Comparison of ENCODE assay signal across 8 cellular contexts in genomic region chr22:30425616-30426394, GRCh38. TPM values are rescaled to one million over a fixed set of nuclear protein-coding genes. Genes with fewer than 3 reads are reported as not detected.
DNase-seq lines count a peak whose midpoint lies in the region; ATAC-seq and TF ChIP-seq lines count a peak whose summit lies in the region.

Gene MTFP1, plus strand, starts transcription at chr22:30425768. Its CDS starts 112 bp downstream, at chr22:30425880.

- POLR2A ChIA-PET in activated CD4-positive, alpha-beta T cell treated with anti-CD3 and anti-CD28 coated beads, Interleukin-2, amount 10 ng/mL, durations not matched to agents 7 days and 5 days (lab: Charles Lee): no interaction called here

- H3K4me1 Mint-ChIP-seq in activated CD4-positive, alpha-beta T cell treated with anti-CD3 and anti-CD28 coated beads, Interleukin-2, amount 10 ng/mL, durations not matched to agents 7 days and 5 days: peaks cover 55% of the 10 kb centered on the region

- H3K4me3 Mint-ChIP-seq in activated CD4-positive, alpha-beta T cell treated with anti-CD3 and anti-CD28 coated beads, Interleukin-2, amount 10 ng/mL, durations not matched to agents 7 days and 5 days: peak within 1 kb of the TSS; percentile 99

- peak within 1 kb of the TSS; percentile 99 for H3K27ac Mint-ChIP-seq in activated CD4-positive, alpha-beta T cell treated with anti-CD3 and anti-CD28 coated beads, Interleukin-2, amount 10 ng/mL, durations not matched to agents 7 days and 5 days

- 3% methylated on average over 31 of the region's 62 CpGs for WGBS in right lobe of liver (ENCODE audit: insufficient coverage, low coverage, low lambda C conversion rate, missing lambda C conversion rate)

- ATAC-seq in right lobe of liver: peak in 3 of 4 donors; percentile 1 to 7 (median 1)

- H3K9me3 ChIP-seq in right lobe of liver: no peaks in the 10 kb centered on the region

- TF ChIP-seq POLR2A in right lobe of liver (IDR thresholded peaks at IDR 0.05): peak; percentile 45

- no peaks in the 10 kb centered on the region for H3K9me3 Mint-ChIP-seq in activated CD4-positive, alpha-beta T cell treated with anti-CD3 and anti-CD28 coated beads, Interleukin-2, amount 10 ng/mL, durations not matched to agents 7 days and 5 days

- DNase-seq in NOMO-1 (lab: John Stamatoyannopoulos, UW; ENCODE audit: unreplicated experiment in 2 of 2): peak; percentile 33 to 63
- no peak for DNase-seq in NOMO-1 treated with dmso at 0.1 percent for 144 hours (lab: John Stamatoyannopoulos, UW; ENCODE audit: unreplicated experiment)
- DNase-seq in NCI-H2196 treated with DMSO at 0.1 percent for 48 hours (lab: John Stamatoyannopoulos, UW; ENCODE audit: unreplicated experiment): peak; percentile 3
- DNase-seq in activated CD4-positive, alpha-beta T cell treated with anti-CD3 and anti-CD28 coated beads, Interleukin-2, amount 10 ng/mL, durations not matched to agents 7 days and 5 days: peak; percentile 48
- DNase-seq in dermis microvascular lymphatic vessel endothelial cell (ENCODE audit: low read depth in 2 of 2): peak; percentile 33 to 79
- peak; percentile 74 to 82 (median 77) for DNase-seq in right lobe of liver
- DNase-seq in stimulated activated CD4-positive, alpha-beta T cell treated with anti-CD3 and anti-CD28 coated beads, Interleukin-4, amount 100 ng/mL, for 48 hours (ENCODE audit: low read depth in 2 of 2): peak; percentile 22 to 38
- no peak for DNase-seq in putamen (ENCODE audit: low spot score)

- peak within 1 kb of the TSS; percentile 90 to 98 (median 95) for H3K27ac ChIP-seq in right lobe of liver

- H3K27me3 ChIP-seq in right lobe of liver: no peaks in the 10 kb centered on the region

- peaks cover 0 to 8% (median 0%) of the 10 kb centered on the region in 4 donors for H3K36me3 ChIP-seq in right lobe of liver

- CTCF ChIA-PET in activated CD4-positive, alpha-beta T cell treated with anti-CD3 and anti-CD28 coated beads, Interleukin-2, amount 10 ng/mL, durations not matched to agents 7 days and 5 days (lab: Charles Lee): interaction anchor here (0.9 to 7.4 kb wide), 22 partner anchors 7 to 161 kb away, joined by 3 to 91 read pairs (median 4); partner anchors contain the start of genes RNF215 and SEC14L2

- H3K27me3 Mint-ChIP-seq in activated CD4-positive, alpha-beta T cell treated with anti-CD3 and anti-CD28 coated beads, Interleukin-2, amount 10 ng/mL, durations not matched to agents 7 days and 5 days: no peaks in the 10 kb centered on the region

- intact Hi-C loops in right lobe of liver (cut with DNase I): loop anchor here in 1 of 2 donors (2.0 kb wide), 1 partner anchor 35 kb away; no protein-coding TSS in a partner anchor

- peak within 1 kb of the TSS; percentile 51 to 64 (median 59) for H3K4me3 ChIP-seq in right lobe of liver

- H3K4me1 ChIP-seq in right lobe of liver: peaks cover 0 to 49% (median 12%) of the 10 kb centered on the region in 4 donors

- TF ChIP-seq CTCF in right lobe of liver (IDR thresholded peaks at IDR 0.05): no peak

- H3K36me3 Mint-ChIP-seq in activated CD4-positive, alpha-beta T cell treated with anti-CD3 and anti-CD28 coated beads, Interleukin-2, amount 10 ng/mL, durations not matched to agents 7 days and 5 days (ENCODE audit: low read depth): peaks cover 35% of the 10 kb centered on the region

RNA-seq across cellular contexts. Expression of gene MTFP1, which starts in this region (rescaled TPM):
- total RNA-seq in activated CD4-positive, alpha-beta T cell treated with anti-CD3 and anti-CD28 coated beads, Interleukin-2, amount 10 ng/mL, durations not matched to agents 7 days and 5 days: 10 to 100 TPM; 34.5 to 40.0 TPM
- total RNA-seq in dermis microvascular lymphatic vessel endothelial cell: 31.0 and 33.6 TPM in 2 replicates
- 10 to 100 TPM in 3 of 6 experiments, 1 to 10 TPM in 3; 4.2 to 30.1 (median 9.1) TPM for total RNA-seq in right lobe of liver

Comparison
In these comparisons a context has a peak if more than half of its experiments do, and no peak if none do; other contexts are left out.
1. DNase-seq: peak in NOMO-1 (2 of 2), NCI-H2196 treated with DMSO at 0.1 percent for 48 hours (single experiment), activated CD4-positive, alpha-beta T cell treated with anti-CD3 and anti-CD28 coated beads, Interleukin-2, amount 10 ng/mL, durations not matched to agents 7 days and 5 days (single experiment), dermis microvascular lymphatic vessel endothelial cell (2 of 2), right lobe of liver (3 of 3) and stimulated activated CD4-positive, alpha-beta T cell treated with anti-CD3 and anti-CD28 coated beads, Interleukin-4, amount 100 ng/mL, for 48 hours (2 of 2); none in NOMO-1 treated with dmso at 0.1 percent for 144 hours (single experiment) and putamen (single experiment).